ENCODE assay signal across 1 cellular context in genomic region chr10:92486637-92487036, GRCh38.
TF ChIP-seq lines count a peak whose summit lies in the region.

No MANE protein-coding gene starts in this region.

TF ChIP-seq in HCT116, 20 proteins besides CTCF, POLR2A, EP300 and RAD21 (continued from another document):
- TF ChIP-seq YY1 (IDR thresholded peaks at IDR 0.05; ENCODE audit: extremely low read depth, insufficient replicate concordance, low read depth, low read length) (no peak), FOSL1 (IDR thresholded peaks at IDR 0.05; ENCODE audit: low read depth) (no peak), ATF3 (IDR thresholded peaks at IDR 0.05) (no peak), SIN3A (IDR thresholded peaks at IDR 0.05; ENCODE audit: low read depth) (no peak), ZBTB33 (IDR thresholded peaks at IDR 0.05; ENCODE audit: extremely low read depth, insufficient replicate concordance, low read length) (no peak), ZFX (IDR thresholded peaks at IDR 0.05) (no peak), EZH2 (IDR thresholded peaks at IDR 0.05) (no peak), JUND (IDR thresholded peaks at IDR 0.05) (no peak), REST (IDR thresholded peaks at IDR 0.05; ENCODE audit: low read depth) (no peak), CEBPB (IDR thresholded peaks at IDR 0.05; ENCODE audit: low read depth) (no peak), CBX3 (IDR thresholded peaks at IDR 0.05; ENCODE audit: low read depth) (no peak), SRF (IDR thresholded peaks at IDR 0.05; ENCODE audit: low read depth) (no peak), POLR2AphosphoS5 (IDR thresholded peaks at IDR 0.05; ENCODE audit: low read depth, low read length) (no peak), EGR1 (IDR thresholded peaks at IDR 0.05; ENCODE audit: low read depth) (no peak)
TF ChIP-seq in HCT116: peak in this region for 0.
